In genomic region chr4:80125252-80126177, GRCh38 we compare ENCODE assay signal across 1 cellular context.
A peak's percentile ranks its signal among the peaks of the same experiment; 100 is the strongest.
TF ChIP-seq lines count a peak whose summit lies in the region.

No MANE protein-coding gene starts in this region.

TF ChIP-seq in K562, 482 proteins besides CTCF, POLR2A, EP300 and RAD21 (continued from another document):
- no peak for TF ChIP-seq ZFP91 (CRISPR knock-in tag; IDR thresholded peaks at IDR 0.05)
- TF ChIP-seq MXD1 (CRISPR knock-in tag; IDR thresholded peaks at IDR 0.05; ENCODE audit: borderline replicate concordance, poor library complexity, severe bottlenecking): no peak
- no peak for TF ChIP-seq DNMT1 (IDR thresholded peaks at IDR 0.05)
- TF ChIP-seq SIRT6 (IDR thresholded peaks at IDR 0.05; ENCODE audit: low read depth, low read length): no peak
- TF ChIP-seq GABPB2 (CRISPR knock-in tag; conservative IDR thresholded peaks at IDR 0.05): no peak
- no peak for TF ChIP-seq ZNF324 (CRISPR knock-in tag; IDR thresholded peaks at IDR 0.05)
- TF ChIP-seq IRF1 (CRISPR knock-in tag; IDR thresholded peaks at IDR 0.05; ENCODE audit: borderline replicate concordance): no peak
- TF ChIP-seq FOXK2 (conservative IDR thresholded peaks at IDR 0.05 in 1 of 2, IDR thresholded peaks at IDR 0.05 in 1 of 2; ENCODE audit: low read depth in 2 of 2): no peak
- TF ChIP-seq ZNF253 (CRISPR knock-in tag; conservative IDR thresholded peaks at IDR 0.05): no peak
- no peak for TF ChIP-seq ZNF282 (CRISPR knock-in tag; IDR thresholded peaks at IDR 0.05)
- no peak; the same call in 1 of the 2 replicates for TF ChIP-seq MYBL2 (IDR thresholded peaks at IDR 0.05; ENCODE audit: low read depth)
- TF ChIP-seq MYBL2 (CRISPR knock-in tag; IDR thresholded peaks at IDR 0.05; ENCODE audit: borderline replicate concordance): no peak
- no peak for TF ChIP-seq ZNF124 (CRISPR knock-in tag; IDR thresholded peaks at IDR 0.05)
- TF ChIP-seq RBFOX2 (IDR thresholded peaks at IDR 0.05; ENCODE audit: low read depth, low read length): peak; percentile 57
- no peak for TF ChIP-seq FOXO4 (CRISPR knock-in tag; IDR thresholded peaks at IDR 0.05)
- TF ChIP-seq ZBTB5 (IDR thresholded peaks at IDR 0.05): no peak
- peak; percentile 74 for TF ChIP-seq ATF3 (IDR thresholded peaks at IDR 0.05)
- TF ChIP-seq ATF3 (CRISPR knock-in tag; conservative IDR thresholded peaks at IDR 0.05): no peak
- no peak; the same call in 1 of the 2 replicates for TF ChIP-seq LEF1 (IDR thresholded peaks at IDR 0.05)
- peak; percentile 51 for TF ChIP-seq CCNT2 (IDR thresholded peaks at IDR 0.05; ENCODE audit: borderline replicate concordance, extremely low read depth, insufficient read length, low read depth, low read length)
- TF ChIP-seq ZNF76 (CRISPR knock-in tag; IDR thresholded peaks at IDR 0.05; ENCODE audit: borderline replicate concordance): no peak
- 0 out of 3 replicates have a peak, but pooled peaks of 1 of the 2 experiments have one; percentile 25 for TF ChIP-seq CBX3 (IDR thresholded peaks at IDR 0.05; ENCODE audit: borderline replicate concordance in 1 of 2, low read length in 2 of 2)
- TF ChIP-seq SMAD1 (IDR thresholded peaks at IDR 0.05; ENCODE audit: low read depth, low read length, partially characterized antibody): peak; percentile 35
- no peak for TF ChIP-seq SNAPC5 (CRISPR knock-in tag; IDR thresholded peaks at IDR 0.05)
- TF ChIP-seq ZNF507 (tag; conservative IDR thresholded peaks at IDR 0.05): no peak
- no peak for TF ChIP-seq HNRNPLL (IDR thresholded peaks at IDR 0.05; ENCODE audit: low read depth, low read length, poor library complexity, severe bottlenecking)
- no peak for TF ChIP-seq RHOXF2B (CRISPR knock-in tag; conservative IDR thresholded peaks at IDR 0.05)
- TF ChIP-seq STAT5A (IDR thresholded peaks at IDR 0.05; ENCODE audit: borderline replicate concordance, low read length): peak; percentile 69
- TF ChIP-seq KDM1A (IDR thresholded peaks at IDR 0.05): peak; percentile 45 to 49; a peak in 2 of 4 replicates
- TF ChIP-seq HEY1 (CRISPR knock-in tag; IDR thresholded peaks at IDR 0.05; ENCODE audit: borderline replicate concordance): no peak
- TF ChIP-seq ZNF274 (IDR thresholded peaks at IDR 0.05; ENCODE audit: borderline replicate concordance, low read depth, low read length): no peak
- TF ChIP-seq ZBTB9 (CRISPR knock-in tag; IDR thresholded peaks at IDR 0.05): no peak
- TF ChIP-seq PREB (CRISPR knock-in tag; IDR thresholded peaks at IDR 0.05): no peak
- TF ChIP-seq IFI16 (CRISPR knock-in tag; IDR thresholded peaks at IDR 0.05): 0 out of 2 replicates have a peak, but pooled peaks have one; percentile 52
- no peak for TF ChIP-seq FOS (IDR thresholded peaks at IDR 0.05; ENCODE audit: extremely low read depth, insufficient read length)
- TF ChIP-seq ZNF280B (CRISPR knock-in tag; IDR thresholded peaks at IDR 0.05): no peak
- no peak for TF ChIP-seq CLOCK (CRISPR knock-in tag; IDR thresholded peaks at IDR 0.05; ENCODE audit: borderline replicate concordance)
- TF ChIP-seq POU5F1 (IDR thresholded peaks at IDR 0.05; ENCODE audit: borderline replicate concordance, low read depth, low read length, partially characterized antibody): no peak
- TF ChIP-seq SREBF2 (CRISPR knock-in tag; IDR thresholded peaks at IDR 0.05): no peak
- no peak for TF ChIP-seq RBM34 (IDR thresholded peaks at IDR 0.05; ENCODE audit: borderline replicate concordance, insufficient read depth, low read length)
- TF ChIP-seq XRCC5 (IDR thresholded peaks at IDR 0.05; ENCODE audit: low read depth, low read length): no peak
- TF ChIP-seq ZKSCAN1 (IDR thresholded peaks at IDR 0.05; ENCODE audit: low read depth, low read length): no peak
- no peak for TF ChIP-seq ATF6 (CRISPR knock-in tag; IDR thresholded peaks at IDR 0.05)
- peak in 1 of 2 experiments; percentile 56; a peak in 1 of 4 replicates for TF ChIP-seq TBL1XR1 (IDR thresholded peaks at IDR 0.05; ENCODE audit: low read length in 2 of 2)
- TF ChIP-seq GATAD2A (IDR thresholded peaks at IDR 0.05): peak; percentile 70; the same call in 1 of the 2 replicates
- TF ChIP-seq CHD1 (IDR thresholded peaks at IDR 0.05; ENCODE audit: low read length): no peak
